1 cellular context compared by ENCODE assay signal in genomic region chr1:227742738-227743715, GRCh38.
TF ChIP-seq lines count a peak whose summit lies in the region.

No MANE protein-coding gene starts in this region.

TF ChIP-seq in WTC11, 78 proteins besides CTCF, POLR2A, EP300 and RAD21 (continued from another document):
- TF ChIP-seq GTF2I (CRISPR knock-in tag; conservative IDR thresholded peaks at IDR 0.05) (no peak), MYBL2 (CRISPR knock-in tag; IDR thresholded peaks at IDR 0.05) (no peak), GABPB1 (CRISPR knock-in tag; IDR thresholded peaks at IDR 0.05) (no peak), ZNF532 (CRISPR knock-in tag; IDR thresholded peaks at IDR 0.05; ENCODE audit: borderline replicate concordance) (no peak), CREM (CRISPR knock-in tag; IDR thresholded peaks at IDR 0.05) (no peak), ZNF138 (CRISPR knock-in tag; conservative IDR thresholded peaks at IDR 0.05) (no peak), NFE2L1 (CRISPR knock-in tag; IDR thresholded peaks at IDR 0.05) (no peak), MLX (CRISPR knock-in tag; IDR thresholded peaks at IDR 0.05) (no peak), OVOL2 (CRISPR knock-in tag; IDR thresholded peaks at IDR 0.05; ENCODE audit: borderline replicate concordance) (no peak), NFYB (CRISPR knock-in tag; conservative IDR thresholded peaks at IDR 0.05; ENCODE audit: low read depth) (no peak), ZNF281 (CRISPR knock-in tag; IDR thresholded peaks at IDR 0.05) (no peak), JAZF1 (CRISPR knock-in tag; IDR thresholded peaks at IDR 0.05) (no peak), ETV6 (CRISPR knock-in tag; IDR thresholded peaks at IDR 0.05) (no peak)
- TF ChIP-seq, protein P1, sequence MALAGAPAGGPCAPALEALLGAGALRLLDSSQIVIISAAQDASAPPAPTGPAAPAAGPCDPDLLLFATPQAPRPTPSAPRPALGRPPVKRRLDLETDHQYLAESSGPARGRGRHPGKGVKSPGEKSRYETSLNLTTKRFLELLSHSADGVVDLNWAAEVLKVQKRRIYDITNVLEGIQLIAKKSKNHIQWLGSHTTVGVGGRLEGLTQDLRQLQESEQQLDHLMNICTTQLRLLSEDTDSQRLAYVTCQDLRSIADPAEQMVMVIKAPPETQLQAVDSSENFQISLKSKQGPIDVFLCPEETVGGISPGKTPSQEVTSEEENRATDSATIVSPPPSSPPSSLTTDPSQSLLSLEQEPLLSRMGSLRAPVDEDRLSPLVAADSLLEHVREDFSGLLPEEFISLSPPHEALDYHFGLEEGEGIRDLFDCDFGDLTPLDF (CRISPR knock-in tag; IDR thresholded peaks at IDR 0.05) = no peak
- TF ChIP-seq, protein P2, sequence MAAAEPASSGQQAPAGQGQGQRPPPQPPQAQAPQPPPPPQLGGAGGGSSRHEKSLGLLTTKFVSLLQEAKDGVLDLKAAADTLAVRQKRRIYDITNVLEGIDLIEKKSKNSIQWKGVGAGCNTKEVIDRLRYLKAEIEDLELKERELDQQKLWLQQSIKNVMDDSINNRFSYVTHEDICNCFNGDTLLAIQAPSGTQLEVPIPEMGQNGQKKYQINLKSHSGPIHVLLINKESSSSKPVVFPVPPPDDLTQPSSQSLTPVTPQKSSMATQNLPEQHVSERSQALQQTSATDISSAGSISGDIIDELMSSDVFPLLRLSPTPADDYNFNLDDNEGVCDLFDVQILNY (CRISPR knock-in tag; IDR thresholded peaks at IDR 0.05) = no peak
